Comparison of ENCODE assay signal across 27 cellular contexts in the genomic region with DNA sequence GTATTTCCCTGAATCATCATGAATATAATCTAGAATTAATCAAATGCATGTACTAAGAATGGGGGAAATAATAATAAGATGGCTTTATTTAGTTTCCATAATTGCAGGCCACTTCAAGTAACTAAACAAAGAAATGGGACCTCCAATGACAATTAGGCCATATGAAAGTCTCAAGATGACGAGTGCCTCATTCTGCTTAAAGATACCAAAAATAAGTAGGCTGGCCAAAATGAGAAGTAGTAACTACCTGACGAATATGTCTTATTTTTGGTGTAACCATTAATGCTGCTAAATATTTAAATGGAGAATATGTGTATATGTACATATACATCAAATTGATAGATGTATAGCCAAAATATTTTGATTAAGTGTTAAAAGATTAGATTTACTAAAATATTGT.
"Had no signal": no experiment of that assay in that cellular context is flagged by ENCODE, and none has a peak within 500 bp of the region (broad histone marks: within the 10 kb centered on the region; RNA-seq: fewer than 3 reads in every experiment).

No MANE protein-coding gene starts in this region.

- FAIRE-seq: endometrium, endothelial cell of umbilical vein had no signal

- H3K4me1 ChIP-seq: colonic mucosa, esophagus squamous epithelium, foreskin keratinocyte, gastrocnemius medialis, gastroesophageal sphincter, heart left ventricle, heart right ventricle had no signal

- H3K4me2 ChIP-seq: hepatocyte had no signal

- H3K9me3 ChIP-seq: colonic mucosa, esophagus muscularis mucosa, esophagus squamous epithelium, gastrocnemius medialis, gastroesophageal sphincter, heart left ventricle, heart right ventricle had no signal

- H3K27me3 ChIP-seq: colonic mucosa, esophagus muscularis mucosa, esophagus squamous epithelium, foreskin keratinocyte, gastrocnemius medialis, gastroesophageal sphincter, heart left ventricle, heart right ventricle, hepatocyte had no signal

- H3K4me3 ChIP-seq: colonic mucosa, coronary artery, esophagus muscularis mucosa, esophagus squamous epithelium, gastrocnemius medialis, gastroesophageal sphincter, heart left ventricle, heart right ventricle, hepatocyte had no signal

- H3K36me3 ChIP-seq: colonic mucosa, esophagus muscularis mucosa, esophagus squamous epithelium, gastrocnemius medialis, gastroesophageal sphincter, heart left ventricle, heart right ventricle had no signal

- DNase-seq: colonic mucosa; cortex of kidney; dermis blood vessel endothelial cell; effector CD4-positive, alpha-beta T cell; effector CD8-positive, alpha-beta T cell; effector memory CD4-positive, alpha-beta T cell; effector memory CD8-positive, alpha-beta T cell; endodermal cell; erythroblast; esophagus squamous epithelium; foreskin fibroblast; foreskin keratinocyte; foreskin melanocyte; gastrocnemius medialis; glutamatergic neuron; head of caudate nucleus; heart left ventricle; heart right ventricle; hippocampal formation had no signal

- ATAC-seq: effector memory CD8-positive, alpha-beta T cell; esophagus mucosa; foreskin keratinocyte; gastrocnemius medialis; gastroesophageal sphincter; heart left ventricle; heart right ventricle had no signal

- H3K27ac ChIP-seq: colonic mucosa, coronary artery, epithelial cell of prostate, esophagus muscularis mucosa, esophagus squamous epithelium, foreskin keratinocyte, gastrocnemius medialis, gastroesophageal sphincter, heart left ventricle, heart right ventricle, hepatocyte had no signal

- H2AFZ ChIP-seq: hepatocyte had no signal

- H3K79me2 ChIP-seq: hepatocyte had no signal
